In the genomic region with DNA sequence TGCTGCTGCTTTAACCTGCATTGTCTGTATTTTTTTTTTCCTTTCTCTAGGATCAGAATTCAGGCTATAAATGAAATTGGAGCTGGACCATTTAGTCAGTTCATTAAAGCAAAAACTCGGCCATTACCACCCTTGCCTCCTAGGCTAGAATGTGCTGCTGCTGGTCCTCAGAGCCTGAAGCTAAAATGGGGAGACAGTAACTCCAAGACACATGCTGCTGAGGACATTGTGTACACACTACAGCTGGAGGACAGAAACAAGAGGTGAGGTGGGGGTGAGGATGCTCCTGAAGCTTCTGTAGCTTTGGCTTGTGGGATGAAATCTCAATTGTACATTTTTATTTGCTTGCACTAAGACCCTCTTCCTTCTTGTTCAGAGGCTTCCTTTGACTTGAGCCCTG, we compare ENCODE assay signal across 38 cellular contexts.
"Had no signal": no experiment of that assay in that cellular context is flagged by ENCODE, and none has a peak within 500 bp of the region (broad histone marks: within the 10 kb centered on the region; RNA-seq: fewer than 3 reads in every experiment).

No MANE protein-coding gene starts in this region.

- ATAC-seq: activated CD4-positive, alpha-beta T cell treated with anti-CD3 and anti-CD28 coated beads for 36 hours; activated CD4-positive, CD25-positive, alpha-beta regulatory T cell treated with anti-CD3 and anti-CD28 coated beads, Interleukin-2, amount 50 U/mL, for 24 hours; activated CD8-positive, alpha-beta memory T cell treated with anti-CD3 and anti-CD28 coated beads, Interleukin-2, amount 10 ng/mL, durations not matched to agents 7 days and 5 days; activated CD8-positive, alpha-beta T cell treated with anti-CD3 and anti-CD28 coated beads, Interleukin-2, amount 10 ng/mL, durations not matched to agents 7 days and 5 days; activated naive CD8-positive, alpha-beta T cell treated with anti-CD3 and anti-CD28 coated beads, Interleukin-2, amount 50 U/mL, for 24 hours; body of pancreas; WTC11 had no signal

- H3K36me3 Mint-ChIP-seq: activated naive CD4-positive, alpha-beta T cell treated with anti-CD3 and anti-CD28 coated beads, Interleukin-2, amount 10 ng/mL, durations not matched to agents 7 days and 5 days had no signal

- H3K4me3 Mint-ChIP-seq: activated CD4-positive, alpha-beta memory T cell treated with anti-CD3 and anti-CD28 coated beads, Interleukin-2, amount 10 ng/mL, durations not matched to agents 7 days and 5 days; activated CD4-positive, alpha-beta T cell treated with anti-CD3 and anti-CD28 coated beads for 36 hours; activated CD4-positive, alpha-beta T cell treated with anti-CD3 and anti-CD28 coated beads, Interleukin-2, amount 10 ng/mL, durations not matched to agents 7 days and 5 days; activated CD8-positive, alpha-beta memory T cell treated with anti-CD3 and anti-CD28 coated beads, Interleukin-2, amount 10 ng/mL, durations not matched to agents 7 days and 5 days; activated CD8-positive, alpha-beta T cell treated with anti-CD3 and anti-CD28 coated beads, Interleukin-2, amount 10 ng/mL, durations not matched to agents 7 days and 5 days; activated naive CD4-positive, alpha-beta T cell treated with anti-CD3 and anti-CD28 coated beads, Interleukin-2, amount 10 ng/mL, durations not matched to agents 7 days and 5 days; activated naive CD4-positive, alpha-beta T cell treated with anti-CD3 and anti-CD28 coated beads, Interleukin-2, amount 50 U/mL, for 24 hours; activated naive CD8-positive, alpha-beta T cell; activated naive CD8-positive, alpha-beta T cell treated with anti-CD3 and anti-CD28 coated beads, Interleukin-2, amount 10 ng/mL, durations not matched to agents 7 days and 5 days; activated naive CD8-positive, alpha-beta T cell treated with anti-CD3 and anti-CD28 coated beads, Interleukin-2, amount 50 U/mL, for 24 hours; activated T-cell treated with anti-CD3 and anti-CD28 coated beads, Interleukin-2, amount 50 U/mL, for 24 hours; T-helper 1 cell treated with Interleukin-12 subunit alpha and Interleukin-12 subunit beta and Interleukin-4 antibody, amounts not matched to agents 30 μg/mL and 1 μg/mL, for 36 hours; T-helper 2 cell treated with Interferon-gamma antibody and Interleukin-4, amounts not matched to agents 5 μg/mL and 100 μg/mL, for 36 hours; WTC11 had no signal

- H3K4me3 ChIP-seq: body of pancreas, breast epithelium had no signal

- H3K9me3 Mint-ChIP-seq: activated CD4-positive, alpha-beta memory T cell treated with anti-CD3 and anti-CD28 coated beads, Interleukin-2, amount 10 ng/mL, durations not matched to agents 7 days and 5 days; activated CD4-positive, alpha-beta T cell treated with anti-CD3 and anti-CD28 coated beads, Interleukin-2, amount 10 ng/mL, durations not matched to agents 7 days and 5 days; activated naive CD4-positive, alpha-beta T cell treated with anti-CD3 and anti-CD28 coated beads, Interleukin-2, amount 10 ng/mL, durations not matched to agents 7 days and 5 days; activated naive CD4-positive, alpha-beta T cell treated with anti-CD3 and anti-CD28 coated beads, Interleukin-2, amount 50 U/mL, for 24 hours; activated naive CD8-positive, alpha-beta T cell treated with anti-CD3 and anti-CD28 coated beads, Interleukin-2, amount 50 U/mL, for 24 hours; activated T-cell treated with anti-CD3 and anti-CD28 coated beads, Interleukin-2, amount 50 U/mL, for 24 hours; activated T-helper 2 cell treated with anti-CD3 and anti-CD28 coated beads, Interferon-gamma antibody, Interleukin-2, Interleukin-4, amounts not matched to agents 10 μg/mL and 5 μg/mL and 100 μg/mL, durations not matched to agents 14 hours and 24 hours and 36 hours; T-helper 1 cell treated with Interleukin-12 subunit alpha and Interleukin-12 subunit beta and Interleukin-4 antibody, amounts not matched to agents 30 μg/mL and 1 μg/mL, for 36 hours; T-helper 2 cell treated with Interferon-gamma antibody and Interleukin-4, amounts not matched to agents 5 μg/mL and 100 μg/mL, for 36 hours had no signal

- H3K4me1 ChIP-seq: breast epithelium had no signal

- H3K27ac ChIP-seq: body of pancreas, brain microvascular endothelial cell, breast epithelium, WERI-Rb-1 had no signal

- H3K27ac Mint-ChIP-seq: activated CD4-positive, alpha-beta memory T cell treated with anti-CD3 and anti-CD28 coated beads, Interleukin-2, amount 10 ng/mL, durations not matched to agents 7 days and 5 days; activated CD4-positive, alpha-beta T cell treated with anti-CD3 and anti-CD28 coated beads for 36 hours; activated CD4-positive, alpha-beta T cell treated with anti-CD3 and anti-CD28 coated beads, Interleukin-2, amount 10 ng/mL, durations not matched to agents 7 days and 5 days; activated CD8-positive, alpha-beta memory T cell treated with anti-CD3 and anti-CD28 coated beads, Interleukin-2, amount 10 ng/mL, durations not matched to agents 7 days and 5 days; activated CD8-positive, alpha-beta T cell treated with anti-CD3 and anti-CD28 coated beads, Interleukin-2, amount 10 ng/mL, durations not matched to agents 7 days and 5 days; activated naive CD4-positive, alpha-beta T cell treated with anti-CD3 and anti-CD28 coated beads, Interleukin-2, amount 10 ng/mL, durations not matched to agents 7 days and 5 days; activated naive CD4-positive, alpha-beta T cell treated with anti-CD3 and anti-CD28 coated beads, Interleukin-2, amount 50 U/mL, for 24 hours; activated naive CD8-positive, alpha-beta T cell; activated naive CD8-positive, alpha-beta T cell treated with anti-CD3 and anti-CD28 coated beads, Interleukin-2, amount 10 ng/mL, durations not matched to agents 7 days and 5 days; activated naive CD8-positive, alpha-beta T cell treated with anti-CD3 and anti-CD28 coated beads, Interleukin-2, amount 50 U/mL, for 24 hours; activated T-cell treated with anti-CD3 and anti-CD28 coated beads, Interleukin-2, amount 50 U/mL, for 24 hours; activated T-helper 2 cell treated with anti-CD3 and anti-CD28 coated beads, Interferon-gamma antibody, Interleukin-2, Interleukin-4, amounts not matched to agents 10 μg/mL and 5 μg/mL and 100 μg/mL, durations not matched to agents 14 hours and 24 hours and 36 hours; T-helper 1 cell treated with Interleukin-12 subunit alpha and Interleukin-12 subunit beta and Interleukin-4 antibody, amounts not matched to agents 30 μg/mL and 1 μg/mL, for 36 hours; T-helper 2 cell treated with Interferon-gamma antibody and Interleukin-4, amounts not matched to agents 5 μg/mL and 100 μg/mL, for 36 hours; WTC11 had no signal

- DNase-seq: activated CD4-positive, alpha-beta memory T cell treated with anti-CD3 and anti-CD28 coated beads, Interleukin-2, amount 10 ng/mL, durations not matched to agents 7 days and 5 days; activated CD4-positive, alpha-beta T cell treated with anti-CD3 and anti-CD28 coated beads for 1 hour; activated CD4-positive, alpha-beta T cell treated with anti-CD3 and anti-CD28 coated beads for 36 hours; activated CD4-positive, alpha-beta T cell treated with anti-CD3 and anti-CD28 coated beads for 48 hours; activated CD4-positive, alpha-beta T cell treated with anti-CD3 and anti-CD28 coated beads, Interleukin-2, amount 10 ng/mL, durations not matched to agents 7 days and 5 days; activated CD4-positive, alpha-beta T cell treated with anti-CD3 and anti-CD28 coated beads, Interleukin-2, amount 50 U/mL, for 48 hours; activated CD4-positive, CD25-positive, alpha-beta regulatory T cell; activated CD8-positive, alpha-beta memory T cell treated with anti-CD3 and anti-CD28 coated beads for 24 hours; activated CD8-positive, alpha-beta memory T cell treated with anti-CD3 and anti-CD28 coated beads, Interleukin-2, amount 10 ng/mL, durations not matched to agents 7 days and 5 days; activated CD8-positive, alpha-beta memory T cell treated with anti-CD3 and anti-CD28 coated beads, Interleukin-2, amount 50 U/mL, for 48 hours; activated CD8-positive, alpha-beta T cell treated with anti-CD3 and anti-CD28 coated beads, Interleukin-2, amount 10 ng/mL, durations not matched to agents 7 days and 5 days; activated effector memory CD4-positive, alpha-beta T cell treated with Interleukin-2 at 50 U/mL for 16 hours; activated gamma-delta T cell; activated naive CD4-positive, alpha-beta T cell treated with anti-CD3 and anti-CD28 coated beads, Interleukin-2, amount 10 ng/mL, durations not matched to agents 7 days and 5 days; activated naive CD4-positive, alpha-beta T cell treated with Interleukin-2 at 50 U/mL for 16 hours; activated naive CD8-positive, alpha-beta T cell treated with anti-CD3 and anti-CD28 coated beads, Interleukin-2, amount 10 ng/mL, durations not matched to agents 7 days and 5 days; activated naive CD8-positive, alpha-beta T cell treated with anti-CD3 and anti-CD28 coated beads, Interleukin-2, amount 50 U/mL, for 24 hours; activated T-cell treated with anti-CD3 and anti-CD28 coated beads, Interleukin-2, amount 50 U/mL, for 24 hours; activated T-cell treated with anti-CD3 and anti-CD28 coated beads, Interleukin-2, amount 50 U/mL, for 48 hours; amygdala; anterior cingulate cortex; body of pancreas; brain microvascular endothelial cell; central memory CD4-positive, alpha-beta T cell; T-helper 1 cell; T-helper 2 cell; T-helper 9 cell; WERI-Rb-1 had no signal

- H3K27me3 ChIP-seq: body of pancreas, brain microvascular endothelial cell, breast epithelium had no signal

- H3K4me1 Mint-ChIP-seq: activated CD4-positive, alpha-beta T cell treated with anti-CD3 and anti-CD28 coated beads for 36 hours; activated CD4-positive, alpha-beta T cell treated with anti-CD3 and anti-CD28 coated beads, Interleukin-2, amount 10 ng/mL, durations not matched to agents 7 days and 5 days; activated CD8-positive, alpha-beta memory T cell treated with anti-CD3 and anti-CD28 coated beads, Interleukin-2, amount 10 ng/mL, durations not matched to agents 7 days and 5 days; activated naive CD4-positive, alpha-beta T cell treated with anti-CD3 and anti-CD28 coated beads, Interleukin-2, amount 10 ng/mL, durations not matched to agents 7 days and 5 days; activated naive CD4-positive, alpha-beta T cell treated with anti-CD3 and anti-CD28 coated beads, Interleukin-2, amount 50 U/mL, for 24 hours; activated naive CD8-positive, alpha-beta T cell treated with anti-CD3 and anti-CD28 coated beads, Interleukin-2, amount 10 ng/mL, durations not matched to agents 7 days and 5 days; activated naive CD8-positive, alpha-beta T cell treated with anti-CD3 and anti-CD28 coated beads, Interleukin-2, amount 50 U/mL, for 24 hours had no signal

- FAIRE-seq: astrocyte, TTC549 had no signal

- H3K27me3 Mint-ChIP-seq: activated CD4-positive, alpha-beta memory T cell treated with anti-CD3 and anti-CD28 coated beads, Interleukin-2, amount 10 ng/mL, durations not matched to agents 7 days and 5 days; activated CD4-positive, alpha-beta T cell treated with anti-CD3 and anti-CD28 coated beads for 36 hours; activated CD4-positive, alpha-beta T cell treated with anti-CD3 and anti-CD28 coated beads, Interleukin-2, amount 10 ng/mL, durations not matched to agents 7 days and 5 days; activated CD8-positive, alpha-beta memory T cell treated with anti-CD3 and anti-CD28 coated beads, Interleukin-2, amount 10 ng/mL, durations not matched to agents 7 days and 5 days; activated naive CD4-positive, alpha-beta T cell treated with anti-CD3 and anti-CD28 coated beads, Interleukin-2, amount 10 ng/mL, durations not matched to agents 7 days and 5 days; activated naive CD4-positive, alpha-beta T cell treated with anti-CD3 and anti-CD28 coated beads, Interleukin-2, amount 50 U/mL, for 24 hours; activated naive CD8-positive, alpha-beta T cell; activated naive CD8-positive, alpha-beta T cell treated with anti-CD3 and anti-CD28 coated beads, Interleukin-2, amount 10 ng/mL, durations not matched to agents 7 days and 5 days; activated naive CD8-positive, alpha-beta T cell treated with anti-CD3 and anti-CD28 coated beads, Interleukin-2, amount 50 U/mL, for 24 hours; activated T-cell treated with anti-CD3 and anti-CD28 coated beads, Interleukin-2, amount 50 U/mL, for 24 hours had no signal

- H3K9me3 ChIP-seq: body of pancreas, breast epithelium had no signal
